ENCODE assay signal across 1 cellular context in genomic region chr18:32091724-32092421, GRCh38.
TF ChIP-seq lines count a peak whose summit lies in the region.

A gene with protein sequence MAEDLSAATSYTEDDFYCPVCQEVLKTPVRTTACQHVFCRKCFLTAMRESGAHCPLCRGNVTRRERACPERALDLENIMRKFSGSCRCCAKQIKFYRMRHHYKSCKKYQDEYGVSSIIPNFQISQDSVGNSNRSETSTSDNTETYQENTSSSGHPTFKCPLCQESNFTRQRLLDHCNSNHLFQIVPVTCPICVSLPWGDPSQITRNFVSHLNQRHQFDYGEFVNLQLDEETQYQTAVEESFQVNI (plus strand): TSS chr18:32091874. CDS start chr18:32092777, 903 bp downstream.

TF ChIP-seq in HepG2, 621 proteins besides CTCF, POLR2A, EP300 and RAD21 (continued from another document):
- peak; percentile 48; the same call in 1 of the 2 replicates for TF ChIP-seq ZBTB42 (CRISPR knock-in tag; IDR thresholded peaks at IDR 0.05)
- TF ChIP-seq ELF4 (CRISPR knock-in tag; IDR thresholded peaks at IDR 0.05; ENCODE audit: borderline replicate concordance): no peak
- peak; percentile 14; the same call in 1 of the 2 replicates for TF ChIP-seq NKX3-1 (CRISPR knock-in tag; IDR thresholded peaks at IDR 0.05)
- 0 out of 2 replicates have a peak, but pooled peaks have one; percentile 32 for TF ChIP-seq ZFP1 (CRISPR knock-in tag; IDR thresholded peaks at IDR 0.05)
- TF ChIP-seq, protein P1, sequence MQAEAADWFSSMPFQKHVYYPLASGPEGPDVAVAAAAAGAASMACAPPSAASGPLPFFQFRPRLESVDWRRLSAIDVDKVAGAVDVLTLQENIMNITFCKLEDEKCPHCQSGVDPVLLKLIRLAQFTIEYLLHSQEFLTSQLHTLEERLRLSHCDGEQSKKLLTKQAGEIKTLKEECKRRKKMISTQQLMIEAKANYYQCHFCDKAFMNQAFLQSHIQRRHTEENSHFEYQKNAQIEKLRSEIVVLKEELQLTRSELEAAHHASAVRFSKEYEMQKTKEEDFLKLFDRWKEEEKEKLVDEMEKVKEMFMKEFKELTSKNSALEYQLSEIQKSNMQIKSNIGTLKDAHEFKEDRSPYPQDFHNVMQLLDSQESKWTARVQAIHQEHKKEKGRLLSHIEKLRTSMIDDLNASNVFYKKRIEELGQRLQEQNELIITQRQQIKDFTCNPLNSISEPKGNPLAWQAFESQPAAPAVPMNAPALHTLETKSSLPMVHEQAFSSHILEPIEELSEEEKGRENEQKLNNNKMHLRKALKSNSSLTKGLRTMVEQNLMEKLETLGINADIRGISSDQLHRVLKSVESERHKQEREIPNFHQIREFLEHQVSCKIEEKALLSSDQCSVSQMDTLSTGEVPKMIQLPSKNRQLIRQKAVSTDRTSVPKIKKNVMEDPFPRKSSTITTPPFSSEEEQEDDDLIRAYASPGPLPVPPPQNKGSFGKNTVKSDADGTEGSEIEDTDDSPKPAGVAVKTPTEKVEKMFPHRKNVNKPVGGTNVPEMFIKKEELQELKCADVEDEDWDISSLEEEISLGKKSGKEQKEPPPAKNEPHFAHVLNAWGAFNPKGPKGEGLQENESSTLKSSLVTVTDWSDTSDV (CRISPR knock-in tag; IDR thresholded peaks at IDR 0.05): no peak
- no peak for TF ChIP-seq ZNF335 (CRISPR knock-in tag; IDR thresholded peaks at IDR 0.05)
- TF ChIP-seq ZBTB21 (CRISPR knock-in tag; IDR thresholded peaks at IDR 0.05): peak; percentile 71
- no peak; the same call in 1 of the 2 replicates for TF ChIP-seq NFYB (CRISPR knock-in tag; IDR thresholded peaks at IDR 0.05)
- TF ChIP-seq NR1H2 (CRISPR knock-in tag; IDR thresholded peaks at IDR 0.05; ENCODE audit: borderline replicate concordance, low read depth): peak; percentile 82; the same call in 1 of the 2 replicates
- peak; percentile 48 for TF ChIP-seq GATAD2A (CRISPR knock-in tag; IDR thresholded peaks at IDR 0.05)
- no peak for TF ChIP-seq MBNL3 (CRISPR knock-in tag; conservative IDR thresholded peaks at IDR 0.05)
- TF ChIP-seq ZNF607 (CRISPR knock-in tag; IDR thresholded peaks at IDR 0.05; ENCODE audit: borderline replicate concordance): peak; percentile 84; the same call in 1 of the 2 replicates
- no peak for TF ChIP-seq JARID2 (CRISPR knock-in tag; IDR thresholded peaks at IDR 0.05; ENCODE audit: insufficient replicate concordance)
- peak; percentile 49; the same call in 1 of the 2 replicates for TF ChIP-seq SMAD3 (CRISPR knock-in tag; IDR thresholded peaks at IDR 0.05)
- no peak for TF ChIP-seq IKZF1 (IDR thresholded peaks at IDR 0.05)
